In genomic region chr17:28644782-28645575, GRCh38 we compare ENCODE assay signal across 8 cellular contexts. TPM values are rescaled to one million over a fixed set of nuclear protein-coding genes. Genes with fewer than 3 reads are reported as not detected.
DNase-seq lines count a peak whose midpoint lies in the region; ATAC-seq lines count a peak whose summit lies in the region.

Gene BLTP2 (minus strand): TSS chr17:28645158. CDS start chr17:28645056, 102 bp downstream.

- no peaks in the 10 kb centered on the region for H3K27me3 Mint-ChIP-seq in activated T-helper 1 cell treated with anti-CD3 and anti-CD28 coated beads, Interleukin-12 subunit alpha, Interleukin-12 subunit beta, Interleukin-2, Interleukin-4 antibody, amounts not matched to agents 30 ng/mL and 10 ng/mL and 1 ng/mL, durations not matched to agents 14 hours and 24 hours and 36 hours (ENCODE audit: insufficient read depth)
- H3K27me3 Mint-ChIP-seq in naive thymus-derived CD4-positive, alpha-beta T cell: no peaks in the 10 kb centered on the region
- H3K27me3 Mint-ChIP-seq in stimulated activated memory B cell treated with anti-CD40 and anti-IgM and Interleukin-4, amounts not matched to agents 10 μg/mL and 1 μg/mL and 100 μg/mL, for 72 hours: no peaks in the 10 kb centered on the region

- H3K9me3 ChIP-seq in naive thymus-derived CD4-positive, alpha-beta T cell (ENCODE audit: control insufficient read depth in 2 of 3, low read length in 3 of 3): no peaks in the 10 kb centered on the region

- H3K27me3 ChIP-seq in naive thymus-derived CD4-positive, alpha-beta T cell (ENCODE audit: control insufficient read depth in 2 of 2, insufficient read depth in 2 of 2, low read length in 2 of 2): no peaks in the 10 kb centered on the region

- peak within 1 kb of the TSS; percentile 87 for H3K4me3 ChIP-seq in naive thymus-derived CD4-positive, alpha-beta T cell (ENCODE audit: low read length)

- H3K36me3 ChIP-seq in naive thymus-derived CD4-positive, alpha-beta T cell (ENCODE audit: control insufficient read depth in 2 of 3, insufficient read depth in 3 of 3, low read length in 3 of 3): peaks cover 6 to 45% (median 17%) of the 10 kb centered on the region in 3 experiments

- peak; percentile 74 for DNase-seq in DMS53 treated with DMSO at 0.1 percent for 48 hours (lab: John Stamatoyannopoulos, UW; ENCODE audit: unreplicated experiment)
- peak; percentile 91 for DNase-seq in Kasumi-1 (lab: John Stamatoyannopoulos, UW)
- peak; percentile 91 for DNase-seq in RPMI7951 (ENCODE audit: low read depth)
- peak; percentile 95 for DNase-seq in activated T-helper 1 cell treated with anti-CD3 and anti-CD28 coated beads, Interleukin-12 subunit alpha, Interleukin-12 subunit beta, Interleukin-2, Interleukin-4 antibody, amounts not matched to agents 30 ng/mL and 10 ng/mL and 1 ng/mL, durations not matched to agents 14 hours and 24 hours and 36 hours (ENCODE audit: low spot score)
- peak; percentile 96 for DNase-seq in fibroblast of gingiva (ENCODE audit: low read depth)
- peak; percentile 86 to 95 (median 93) for DNase-seq in naive thymus-derived CD4-positive, alpha-beta T cell

- peak within 1 kb of the TSS; percentile 82 for H3K27ac Mint-ChIP-seq in activated T-helper 1 cell treated with anti-CD3 and anti-CD28 coated beads, Interleukin-12 subunit alpha, Interleukin-12 subunit beta, Interleukin-2, Interleukin-4 antibody, amounts not matched to agents 30 ng/mL and 10 ng/mL and 1 ng/mL, durations not matched to agents 14 hours and 24 hours and 36 hours
- H3K27ac Mint-ChIP-seq in naive thymus-derived CD4-positive, alpha-beta T cell: peak within 1 kb of the TSS; percentile 90 to 99 (median 97)
- H3K27ac Mint-ChIP-seq in stimulated activated memory B cell treated with anti-CD40 and anti-IgM and Interleukin-4, amounts not matched to agents 10 μg/mL and 1 μg/mL and 100 μg/mL, for 72 hours: peak within 1 kb of the TSS; percentile 90

- peaks cover 26 to 29% of the 10 kb centered on the region in 2 donors for H3K4me1 ChIP-seq in naive thymus-derived CD4-positive, alpha-beta T cell (ENCODE audit: control insufficient read depth in 2 of 2, insufficient read depth in 2 of 2, low read length in 2 of 2)

- H3K4me3 Mint-ChIP-seq in activated T-helper 1 cell treated with anti-CD3 and anti-CD28 coated beads, Interleukin-12 subunit alpha, Interleukin-12 subunit beta, Interleukin-2, Interleukin-4 antibody, amounts not matched to agents 30 ng/mL and 10 ng/mL and 1 ng/mL, durations not matched to agents 14 hours and 24 hours and 36 hours: peak within 1 kb of the TSS; percentile 91
- peak within 1 kb of the TSS; percentile 89 to 99 (median 94) for H3K4me3 Mint-ChIP-seq in naive thymus-derived CD4-positive, alpha-beta T cell
- peak within 1 kb of the TSS; percentile 92 for H3K4me3 Mint-ChIP-seq in stimulated activated memory B cell treated with anti-CD40 and anti-IgM and Interleukin-4, amounts not matched to agents 10 μg/mL and 1 μg/mL and 100 μg/mL, for 72 hours

- peak; percentile 94 for ATAC-seq in GM21786 (IDR thresholded peaks at IDR 0.05; ENCODE audit: unreplicated experiment)
- ATAC-seq in naive thymus-derived CD4-positive, alpha-beta T cell: peak; percentile 99
- peak; percentile 99 for ATAC-seq in stimulated activated memory B cell treated with anti-CD40 and anti-IgM and Interleukin-4, amounts not matched to agents 10 μg/mL and 1 μg/mL and 100 μg/mL, for 72 hours

- intact Hi-C loops in activated T-helper 1 cell treated with anti-CD3 and anti-CD28 coated beads, Interleukin-12 subunit alpha, Interleukin-12 subunit beta, Interleukin-2, Interleukin-4 antibody, amounts not matched to agents 30 ng/mL and 10 ng/mL and 1 ng/mL, durations not matched to agents 14 hours and 24 hours and 36 hours (cut with micrococcal nuclease): loop anchor here (1.0 to 10.0 kb wide), 9 partner anchors 17 to 307 kb away; partner anchors contain the start of genes ALDOC, PIGS, PROCA1 and RPL23A
- intact Hi-C loops in naive thymus-derived CD4-positive, alpha-beta T cell (cut with micrococcal nuclease): loop anchor here (1.0 to 10.0 kb wide), 17 partner anchors 17 to 922 kb away; partner anchors contain the start of genes ALDOC (in 2 of the 2), DHRS13 (in 2 of the 2), NEK8 (in 2 of the 2) and SPAG5 (in 2 of the 2)

- POLR2A ChIA-PET in naive thymus-derived CD4-positive, alpha-beta T cell (lab: Charles Lee): interaction anchor here (1.0 to 5.3 kb wide), 21 partner anchors 7 to 649 kb away, joined by 3 to 81 read pairs (median 5); partner anchors contain the start of genes ALDOC, IFT20, NEK8 and NUFIP2

- H3K9me3 Mint-ChIP-seq in activated T-helper 1 cell treated with anti-CD3 and anti-CD28 coated beads, Interleukin-12 subunit alpha, Interleukin-12 subunit beta, Interleukin-2, Interleukin-4 antibody, amounts not matched to agents 30 ng/mL and 10 ng/mL and 1 ng/mL, durations not matched to agents 14 hours and 24 hours and 36 hours: no peaks in the 10 kb centered on the region
- H3K9me3 Mint-ChIP-seq in naive thymus-derived CD4-positive, alpha-beta T cell: no peaks in the 10 kb centered on the region
- H3K9me3 Mint-ChIP-seq in stimulated activated memory B cell treated with anti-CD40 and anti-IgM and Interleukin-4, amounts not matched to agents 10 μg/mL and 1 μg/mL and 100 μg/mL, for 72 hours: no peaks in the 10 kb centered on the region

- H3K36me3 Mint-ChIP-seq in activated T-helper 1 cell treated with anti-CD3 and anti-CD28 coated beads, Interleukin-12 subunit alpha, Interleukin-12 subunit beta, Interleukin-2, Interleukin-4 antibody, amounts not matched to agents 30 ng/mL and 10 ng/mL and 1 ng/mL, durations not matched to agents 14 hours and 24 hours and 36 hours (ENCODE audit: low read depth): peaks cover 29% of the 10 kb centered on the region
- H3K36me3 Mint-ChIP-seq in naive thymus-derived CD4-positive, alpha-beta T cell: peaks cover 4 to 33% (median 18%) of the 10 kb centered on the region in 5 donors
- peaks cover 37% of the 10 kb centered on the region for H3K36me3 Mint-ChIP-seq in stimulated activated memory B cell treated with anti-CD40 and anti-IgM and Interleukin-4, amounts not matched to agents 10 μg/mL and 1 μg/mL and 100 μg/mL, for 72 hours

- H3K27ac ChIP-seq in naive thymus-derived CD4-positive, alpha-beta T cell (ENCODE audit: low read depth, low read length): peak within 1 kb of the TSS; percentile 95

- CTCF ChIA-PET in naive thymus-derived CD4-positive, alpha-beta T cell (lab: Charles Lee): interaction anchor here (0.8 to 4.1 kb wide), 3 partner anchors 17 to 34 kb away, joined by 3 to 15 read pairs (median 6); partner anchors contain the start of genes SDF2 and SUPT6H

- peaks cover 33% of the 10 kb centered on the region for H3K4me1 Mint-ChIP-seq in activated T-helper 1 cell treated with anti-CD3 and anti-CD28 coated beads, Interleukin-12 subunit alpha, Interleukin-12 subunit beta, Interleukin-2, Interleukin-4 antibody, amounts not matched to agents 30 ng/mL and 10 ng/mL and 1 ng/mL, durations not matched to agents 14 hours and 24 hours and 36 hours (ENCODE audit: low read depth)
- peaks cover 29 to 57% (median 39%) of the 10 kb centered on the region in 7 donors for H3K4me1 Mint-ChIP-seq in naive thymus-derived CD4-positive, alpha-beta T cell
- peaks cover 37% of the 10 kb centered on the region for H3K4me1 Mint-ChIP-seq in stimulated activated memory B cell treated with anti-CD40 and anti-IgM and Interleukin-4, amounts not matched to agents 10 μg/mL and 1 μg/mL and 100 μg/mL, for 72 hours

RNA-seq across cellular contexts. Expression of gene BLTP2, which starts in this region (rescaled TPM):
- 58.4 and 72.6 TPM in 2 replicates for total RNA-seq in RPMI7951 (2014; rRNA removed; shearing (Covaris generic))
- 210 and 212 TPM in 2 replicates for total RNA-seq in activated T-helper 1 cell treated with anti-CD3 and anti-CD28 coated beads, Interleukin-12 subunit alpha, Interleukin-12 subunit beta, Interleukin-2, Interleukin-4 antibody, amounts not matched to agents 30 ng/mL and 10 ng/mL and 1 ng/mL, durations not matched to agents 14 hours and 24 hours and 36 hours
- 100 to 1,000 TPM; 143 to 163 (median 153) TPM for total RNA-seq in naive thymus-derived CD4-positive, alpha-beta T cell
- 10 to 100 TPM; 30.8 to 47.1 TPM for polyA plus RNA-seq in naive thymus-derived CD4-positive, alpha-beta T cell

Comparison
In these comparisons a context has a peak if more than half of its experiments do, and no peak if none do; other contexts are left out.
1. Peak in every context shown above with its lines: DNase-seq, ATAC-seq, H3K4me3 ChIP-seq and H3K27ac ChIP-seq.